ENCODE assay signal across 8 cellular contexts in genomic region chr14:35046048-35046750, GRCh38. TPM values are rescaled to one million over a fixed set of nuclear protein-coding genes. Genes with fewer than 3 reads are reported as not detected.
DNase-seq lines count a peak whose midpoint lies in the region; ATAC-seq and TF ChIP-seq lines count a peak whose summit lies in the region.

A gene with protein sequence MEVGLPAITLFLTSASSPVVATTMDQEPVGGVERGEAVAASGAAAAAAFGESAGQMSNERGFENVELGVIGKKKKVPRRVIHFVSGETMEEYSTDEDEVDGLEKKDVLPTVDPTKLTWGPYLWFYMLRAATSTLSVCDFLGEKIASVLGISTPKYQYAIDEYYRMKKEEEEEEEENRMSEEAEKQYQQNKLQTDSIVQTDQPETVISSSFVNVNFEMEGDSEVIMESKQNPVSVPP (plus strand): TSS chr14:35046272. CDS start chr14:35046464, 192 bp downstream.

- no peak for TF ChIP-seq CTCF in LNCaP clone FGC (IDR thresholded peaks at IDR 0.05; ENCODE audit: control insufficient read depth, extremely low read depth, insufficient read depth)

- H3K4me3 ChIP-seq in LNCaP clone FGC (ENCODE audit: low read depth, low read length), result peak within 1 kb of the TSS; percentile 83

- H3K27ac Mint-ChIP-seq in naive B cell, result peak within 1 kb of the TSS; percentile 98 to 100 (median 99)
- peak within 1 kb of the TSS; percentile 95 for H3K27ac Mint-ChIP-seq in stimulated activated effector memory CD8-positive, alpha-beta T cell treated with anti-CD3 and anti-CD28 coated beads, Interleukin-12 subunit alpha, Interleukin-12 subunit beta, amount 100 ng/mL, for 72 hours

- no peaks in the 10 kb centered on the region for H3K9me3 Mint-ChIP-seq in naive B cell
- no peaks in the 10 kb centered on the region for H3K9me3 Mint-ChIP-seq in stimulated activated effector memory CD8-positive, alpha-beta T cell treated with anti-CD3 and anti-CD28 coated beads, Interleukin-12 subunit alpha, Interleukin-12 subunit beta, amount 100 ng/mL, for 72 hours

- ATAC-seq in naive B cell (ENCODE audit: low read depth in 2 of 2), result peak; percentile 85 to 87
- ATAC-seq in stimulated activated effector memory CD8-positive, alpha-beta T cell treated with anti-CD3 and anti-CD28 coated beads, Interleukin-12 subunit alpha, Interleukin-12 subunit beta, amount 100 ng/mL, for 72 hours, result peak; percentile 97

- peak; percentile 96 for DNase-seq in EH (ENCODE audit: low read depth)
- peak; percentile 95 for DNase-seq in H4 (ENCODE audit: low spot score)
- DNase-seq in LNCaP clone FGC (ENCODE audit: low read depth), result peak; percentile 88
- DNase-seq in RPMI8226, result peak; percentile 96
- DNase-seq in activated T-helper 1 cell treated with anti-CD3 and anti-CD28 coated beads, Interleukin-2, amount 50 U/mL, for 16 hours (ENCODE audit: low read depth in 1 of 2, low spot score in 1 of 2), result peak; percentile 97
- DNase-seq in fibroblast of gingiva (ENCODE audit: low read depth), result peak; percentile 97
- peak; percentile 97 for DNase-seq in naive B cell
- DNase-seq in stimulated activated effector memory CD8-positive, alpha-beta T cell treated with anti-CD3 and anti-CD28 coated beads, Interleukin-12 subunit alpha, Interleukin-12 subunit beta, amount 100 ng/mL, for 72 hours (ENCODE audit: low spot score in 2 of 2), result peak; percentile 89 to 96

- H3K4me1 Mint-ChIP-seq in naive B cell, result peaks cover 12 to 21% (median 17%) of the 10 kb centered on the region in 3 donors
- H3K4me1 Mint-ChIP-seq in stimulated activated effector memory CD8-positive, alpha-beta T cell treated with anti-CD3 and anti-CD28 coated beads, Interleukin-12 subunit alpha, Interleukin-12 subunit beta, amount 100 ng/mL, for 72 hours, result peaks cover 30% of the 10 kb centered on the region

- H3K4me3 Mint-ChIP-seq in naive B cell, result peak within 1 kb of the TSS; percentile 84 to 99 (median 94)
- peak within 1 kb of the TSS; percentile 95 for H3K4me3 Mint-ChIP-seq in stimulated activated effector memory CD8-positive, alpha-beta T cell treated with anti-CD3 and anti-CD28 coated beads, Interleukin-12 subunit alpha, Interleukin-12 subunit beta, amount 100 ng/mL, for 72 hours

- H3K36me3 Mint-ChIP-seq in naive B cell, result no peaks in the 10 kb centered on the region
- H3K36me3 Mint-ChIP-seq in stimulated activated effector memory CD8-positive, alpha-beta T cell treated with anti-CD3 and anti-CD28 coated beads, Interleukin-12 subunit alpha, Interleukin-12 subunit beta, amount 100 ng/mL, for 72 hours, result peaks cover 37% of the 10 kb centered on the region

- H3K27me3 Mint-ChIP-seq in naive B cell, result no peaks in the 10 kb centered on the region

RNA-seq across cellular contexts. Expression of the gene that starts here (rescaled TPM):
- total RNA-seq in H4 (2014; rRNA removed; shearing (Covaris generic)), result 21.4 and 30.7 TPM in 2 replicates
- polyA plus RNA-seq in naive B cell (ENCODE audit: low read depth in 6 of 6), result 10 to 100 TPM; 31.8 to 51.2 (median 35.3) TPM

Comparison
In these comparisons a context has a peak if more than half of its experiments do, and no peak if none do; other contexts are left out.
1. Peak in every context shown above with its lines: DNase-seq, ATAC-seq and H3K4me3 ChIP-seq.